ENCODE assay signal across 8 cellular contexts in genomic region chr12:117293510-117293909, GRCh38.
"Had no signal": no experiment of that assay in that cellular context is flagged by ENCODE, and none has a peak within 500 bp of the region (broad histone marks: within the 10 kb centered on the region; RNA-seq: fewer than 3 reads in every experiment).

No MANE protein-coding gene starts in this region.

- H3K9me3 ChIP-seq: HAP-1 had no signal

- H3K27ac Mint-ChIP-seq: GM23338, HFFc6 had no signal

- ATAC-seq: HCT116 had no signal

- H3K36me3 ChIP-seq: HAP-1 had no signal

- H3K27ac ChIP-seq: GM23248 had no signal

- H2AFZ ChIP-seq: GM23248, GM23338 had no signal

- DNase-seq: GM23248, GOT3, HCEC 1CT, HFFc6 had no signal

- H3K9ac ChIP-seq: GM23248 had no signal

- H3K4me2 ChIP-seq: GM23338 had no signal

- H3K4me3 ChIP-seq: GM23248, GM23338, HAP-1 had no signal

- H3K4me3 Mint-ChIP-seq: GM23338, H9, HFFc6 had no signal

- H3K4me1 ChIP-seq: HAP-1 had no signal
